In the genomic region with DNA sequence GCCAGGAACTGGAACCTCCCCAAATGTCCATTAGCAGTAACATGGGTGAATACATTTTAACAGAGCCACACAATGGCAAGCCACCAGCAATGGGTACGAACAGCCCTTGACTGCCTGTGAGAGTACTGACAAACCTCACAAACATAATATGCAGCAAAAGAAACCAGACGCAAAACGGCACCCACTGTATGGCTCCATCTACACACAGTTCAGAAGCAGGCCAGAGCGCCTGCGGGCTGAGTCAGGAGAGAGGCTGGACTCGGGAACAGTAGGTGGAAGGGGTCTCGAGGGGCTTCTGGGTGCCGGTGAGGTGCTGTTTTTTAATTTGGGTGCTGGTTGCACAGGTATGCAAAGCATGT, we compare ENCODE assay signal across 8 cellular contexts.
DNase-seq lines count a peak whose midpoint lies in the region; ATAC-seq and TF ChIP-seq lines count a peak whose summit lies in the region.

No MANE protein-coding gene starts in this region.

- no peaks in the 10 kb centered on the region for H3K27me3 ChIP-seq in lower lobe of right lung (ENCODE audit: low read depth)
- no peaks in the 10 kb centered on the region for H3K27me3 ChIP-seq in tibial nerve

- peaks cover 5% of the 10 kb centered on the region for H3K27me3 Mint-ChIP-seq in activated naive CD4-positive, alpha-beta T cell treated with anti-CD3 and anti-CD28 coated beads, Interleukin-2, amount 10 ng/mL, durations not matched to agents 7 days and 5 days

- intact Hi-C loops in lower lobe of right lung (cut with DNase I), result no loop called here

- TF ChIP-seq EP300 in tibial nerve (IDR thresholded peaks at IDR 0.05), result no peak

- peak overlapping the region; percentile 90 for H3K27ac Mint-ChIP-seq in activated naive CD4-positive, alpha-beta T cell treated with anti-CD3 and anti-CD28 coated beads, Interleukin-2, amount 10 ng/mL, durations not matched to agents 7 days and 5 days

- ATAC-seq in lower lobe of right lung (no peak), HG02588 (IDR thresholded peaks at IDR 0.05; ENCODE audit: unreplicated experiment) (no peak), HG02981 (IDR thresholded peaks at IDR 0.05; ENCODE audit: unreplicated experiment) (no peak)

- H3K9me3 ChIP-seq in lower lobe of right lung (no peaks in the 10 kb centered on the region), tibial nerve (no peaks in the 10 kb centered on the region)

- no peaks in the 10 kb centered on the region for H3K36me3 ChIP-seq in lower lobe of right lung
- no peaks in the 10 kb centered on the region for H3K36me3 ChIP-seq in tibial nerve

- 57 to 61% methylated on average over 8 of the region's 8 CpGs for WGBS in tibial nerve, 2 donors

- peak overlapping the region; percentile 83 for H3K4me3 Mint-ChIP-seq in activated naive CD4-positive, alpha-beta T cell treated with anti-CD3 and anti-CD28 coated beads, Interleukin-2, amount 10 ng/mL, durations not matched to agents 7 days and 5 days

- peaks cover 11% of the 10 kb centered on the region for H3K36me3 Mint-ChIP-seq in activated naive CD4-positive, alpha-beta T cell treated with anti-CD3 and anti-CD28 coated beads, Interleukin-2, amount 10 ng/mL, durations not matched to agents 7 days and 5 days

- H3K4me3 ChIP-seq in lower lobe of right lung, result peak overlapping the region; percentile 62
- peak overlapping the region in 2 of 4 donors; percentile 54 to 59 for H3K4me3 ChIP-seq in tibial nerve

- no peaks in the 10 kb centered on the region for H3K9me3 Mint-ChIP-seq in activated naive CD4-positive, alpha-beta T cell treated with anti-CD3 and anti-CD28 coated beads, Interleukin-2, amount 10 ng/mL, durations not matched to agents 7 days and 5 days

- TF ChIP-seq POLR2A in tibial nerve (IDR thresholded peaks at IDR 0.05), result no peak

- DNase-seq in activated CD4-positive, CD25-positive, alpha-beta regulatory T cell treated with anti-CD3 and anti-CD28 coated beads, Interleukin-2, amount 50 U/mL, for 72 hours, result peak; percentile 31
- no peak for DNase-seq in activated CD4-positive, CD25-positive, alpha-beta regulatory T cell (lab: John Stamatoyannopoulos, UW)
- peak; percentile 33 for DNase-seq in activated naive CD4-positive, alpha-beta T cell treated with anti-CD3 and anti-CD28 coated beads, Interleukin-2, amount 10 ng/mL, durations not matched to agents 7 days and 5 days
- DNase-seq in lower lobe of right lung, result no peak
- peak in 1 of 2 donors; percentile 12 for DNase-seq in tibial nerve (ENCODE audit: low spot score in 2 of 2)
- DNase-seq in activated gamma-delta T cell (lab: John Stamatoyannopoulos, UW), result no peak

- H3K4me1 Mint-ChIP-seq in activated naive CD4-positive, alpha-beta T cell treated with anti-CD3 and anti-CD28 coated beads, Interleukin-2, amount 10 ng/mL, durations not matched to agents 7 days and 5 days, result peaks cover 51% of the 10 kb centered on the region

- CTCF ChIA-PET in activated naive CD4-positive, alpha-beta T cell treated with anti-CD3 and anti-CD28 coated beads, Interleukin-2, amount 10 ng/mL, durations not matched to agents 7 days and 5 days (lab: Charles Lee), result interaction anchor here (0.6 to 1.4 kb wide), 3 partner anchors 12 to 132 kb away, joined by 3 to 4 read pairs (median 3); partner anchors contain the start of gene TOB1

- H3K27ac ChIP-seq in lower lobe of right lung (peak overlapping the region; percentile 92), tibial nerve (peak overlapping the region; percentile 84 to 97 (median 90))

- peaks cover 25% of the 10 kb centered on the region for H3K4me1 ChIP-seq in lower lobe of right lung
- peaks cover 0 to 41% (median 19%) of the 10 kb centered on the region in 4 donors for H3K4me1 ChIP-seq in tibial nerve

- TF ChIP-seq CTCF in lower lobe of right lung (IDR thresholded peaks at IDR 0.05) (no peak), tibial nerve (IDR thresholded peaks at IDR 0.05) (no peak)

Comparison
In these comparisons a context has a peak if more than half of its experiments do, and no peak if none do; other contexts are left out.
1. DNase-seq: peak in activated CD4-positive, CD25-positive, alpha-beta regulatory T cell treated with anti-CD3 and anti-CD28 coated beads, Interleukin-2, amount 50 U/mL, for 72 hours (single experiment) and activated naive CD4-positive, alpha-beta T cell treated with anti-CD3 and anti-CD28 coated beads, Interleukin-2, amount 10 ng/mL, durations not matched to agents 7 days and 5 days (single experiment); none in activated CD4-positive, CD25-positive, alpha-beta regulatory T cell (0 of 4), lower lobe of right lung (single experiment) and activated gamma-delta T cell (single experiment).